ENCODE assay signal across 8 cellular contexts in the genomic region with DNA sequence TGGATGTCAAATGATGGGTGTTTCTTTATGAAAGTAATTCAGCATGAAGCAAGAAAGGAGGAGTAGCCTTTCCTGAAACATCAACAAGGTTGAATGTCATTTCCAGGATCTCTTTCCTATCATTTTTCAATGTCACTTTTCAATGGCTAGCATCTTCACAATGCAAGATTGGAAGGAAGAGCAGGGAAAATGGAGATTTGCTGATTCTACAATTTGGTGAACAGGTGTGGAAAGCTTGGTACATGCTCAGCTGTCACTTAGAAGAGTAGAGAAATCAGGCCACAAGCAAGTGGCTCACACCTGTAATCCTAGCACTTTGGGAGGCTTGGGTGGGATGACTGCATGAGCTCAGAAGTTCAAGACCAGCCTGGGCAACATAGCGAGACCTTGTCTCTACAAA.
"Had no signal": no experiment of that assay in that cellular context is flagged by ENCODE, and none has a peak within 500 bp of the region (broad histone marks: within the 10 kb centered on the region; RNA-seq: fewer than 3 reads in every experiment).

No MANE protein-coding gene starts in this region.

- DNase-seq: GDM1, GF-D8 had no signal

- FAIRE-seq: G401.6, GM12878, GM12891, GM12892, GM18507, GM19239 had no signal

- H3K4me3 ChIP-seq: GM12878 had no signal

- ATAC-seq: GM12878 had no signal
